Comparison of ENCODE assay signal across 1 cellular context in the genomic region with DNA sequence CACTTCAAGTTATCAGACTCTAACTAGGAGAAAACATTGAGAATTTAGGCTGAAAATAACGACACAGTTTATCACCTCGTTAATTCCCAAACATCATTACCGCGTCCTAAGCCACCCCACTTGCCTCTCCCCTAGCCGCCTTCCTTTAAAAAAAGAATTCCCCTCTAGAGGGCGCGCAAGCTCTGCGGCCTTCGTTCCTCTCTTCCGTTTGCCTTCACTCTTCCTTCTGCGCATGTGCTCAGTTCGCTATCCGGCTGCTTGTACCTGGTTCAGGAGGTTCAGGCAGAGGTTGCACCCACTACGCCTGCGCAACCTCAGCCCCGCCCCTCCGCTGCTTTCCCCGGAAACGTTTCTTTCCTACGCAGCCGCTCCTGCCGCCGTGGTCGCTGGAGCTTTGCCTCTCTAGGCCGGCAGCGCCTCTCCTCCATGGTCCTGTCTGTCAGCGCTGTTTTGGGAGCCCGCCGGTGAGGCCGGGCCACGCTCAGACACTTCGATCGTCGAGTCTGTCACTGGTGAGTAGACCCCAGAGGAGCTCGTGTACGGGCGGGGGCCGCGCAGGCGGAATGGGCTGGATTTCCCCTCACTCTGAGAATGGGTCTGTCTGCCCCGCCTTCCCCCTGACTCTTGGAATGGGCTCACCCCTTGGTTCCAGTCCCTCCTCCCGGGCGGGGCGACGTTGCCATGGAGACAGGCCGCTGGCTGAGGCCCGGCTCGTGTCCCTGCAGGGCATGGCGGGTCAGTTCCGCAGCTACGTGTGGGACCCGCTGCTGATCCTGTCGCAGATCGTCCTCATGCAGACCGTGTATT.
TF ChIP-seq lines count a peak whose summit lies in the region.

A gene (plus strand): TSS at position 353 of the 807 bp plus-strand sequence. CDS start 376 bp downstream, at position 729.

TF ChIP-seq in HepG2, 621 proteins besides CTCF, POLR2A, EP300 and RAD21 (continued from another document):
- TF ChIP-seq MAFG (CRISPR knock-in tag; IDR thresholded peaks at IDR 0.05) (no peak), ZNF607 (CRISPR knock-in tag; IDR thresholded peaks at IDR 0.05; ENCODE audit: borderline replicate concordance) (peak; percentile 98; the same call in 1 of the 2 replicates), ZNF354B (CRISPR knock-in tag; IDR thresholded peaks at IDR 0.05) (no peak), SMARCE1 (IDR thresholded peaks at IDR 0.05; ENCODE audit: borderline replicate concordance) (no peak), ZNF777 (CRISPR knock-in tag; IDR thresholded peaks at IDR 0.05) (peak; percentile 61; the same call in 1 of the 2 replicates), TBP (CRISPR knock-in tag; IDR thresholded peaks at IDR 0.05) (no peak; the same call in 1 of the 2 replicates), PCBP2 (optimal IDR thresholded peaks at IDR 0.05; ENCODE audit: low read depth, low read length, poor library complexity, severe bottlenecking) (no peak), ZNF720 (CRISPR knock-in tag; IDR thresholded peaks at IDR 0.05) (0 out of 2 replicates have a peak, but pooled peaks have one; percentile 28), ESRRA (CRISPR knock-in tag; IDR thresholded peaks at IDR 0.05; ENCODE audit: low read depth) (peak; percentile 92), ZNF510 (CRISPR knock-in tag; IDR thresholded peaks at IDR 0.05; ENCODE audit: low read depth) (peak; percentile 96), ZNF772 (CRISPR knock-in tag; IDR thresholded peaks at IDR 0.05) (peak; percentile 100), SETDB1 (CRISPR knock-in tag; IDR thresholded peaks at IDR 0.05; ENCODE audit: borderline replicate concordance) (no peak), ZNF598 (CRISPR knock-in tag; IDR thresholded peaks at IDR 0.05; ENCODE audit: borderline replicate concordance) (peak; percentile 100), RBM22 (optimal IDR thresholded peaks at IDR 0.05; ENCODE audit: low read length) (peak; percentile 98)
- TF ChIP-seq, protein P1, sequence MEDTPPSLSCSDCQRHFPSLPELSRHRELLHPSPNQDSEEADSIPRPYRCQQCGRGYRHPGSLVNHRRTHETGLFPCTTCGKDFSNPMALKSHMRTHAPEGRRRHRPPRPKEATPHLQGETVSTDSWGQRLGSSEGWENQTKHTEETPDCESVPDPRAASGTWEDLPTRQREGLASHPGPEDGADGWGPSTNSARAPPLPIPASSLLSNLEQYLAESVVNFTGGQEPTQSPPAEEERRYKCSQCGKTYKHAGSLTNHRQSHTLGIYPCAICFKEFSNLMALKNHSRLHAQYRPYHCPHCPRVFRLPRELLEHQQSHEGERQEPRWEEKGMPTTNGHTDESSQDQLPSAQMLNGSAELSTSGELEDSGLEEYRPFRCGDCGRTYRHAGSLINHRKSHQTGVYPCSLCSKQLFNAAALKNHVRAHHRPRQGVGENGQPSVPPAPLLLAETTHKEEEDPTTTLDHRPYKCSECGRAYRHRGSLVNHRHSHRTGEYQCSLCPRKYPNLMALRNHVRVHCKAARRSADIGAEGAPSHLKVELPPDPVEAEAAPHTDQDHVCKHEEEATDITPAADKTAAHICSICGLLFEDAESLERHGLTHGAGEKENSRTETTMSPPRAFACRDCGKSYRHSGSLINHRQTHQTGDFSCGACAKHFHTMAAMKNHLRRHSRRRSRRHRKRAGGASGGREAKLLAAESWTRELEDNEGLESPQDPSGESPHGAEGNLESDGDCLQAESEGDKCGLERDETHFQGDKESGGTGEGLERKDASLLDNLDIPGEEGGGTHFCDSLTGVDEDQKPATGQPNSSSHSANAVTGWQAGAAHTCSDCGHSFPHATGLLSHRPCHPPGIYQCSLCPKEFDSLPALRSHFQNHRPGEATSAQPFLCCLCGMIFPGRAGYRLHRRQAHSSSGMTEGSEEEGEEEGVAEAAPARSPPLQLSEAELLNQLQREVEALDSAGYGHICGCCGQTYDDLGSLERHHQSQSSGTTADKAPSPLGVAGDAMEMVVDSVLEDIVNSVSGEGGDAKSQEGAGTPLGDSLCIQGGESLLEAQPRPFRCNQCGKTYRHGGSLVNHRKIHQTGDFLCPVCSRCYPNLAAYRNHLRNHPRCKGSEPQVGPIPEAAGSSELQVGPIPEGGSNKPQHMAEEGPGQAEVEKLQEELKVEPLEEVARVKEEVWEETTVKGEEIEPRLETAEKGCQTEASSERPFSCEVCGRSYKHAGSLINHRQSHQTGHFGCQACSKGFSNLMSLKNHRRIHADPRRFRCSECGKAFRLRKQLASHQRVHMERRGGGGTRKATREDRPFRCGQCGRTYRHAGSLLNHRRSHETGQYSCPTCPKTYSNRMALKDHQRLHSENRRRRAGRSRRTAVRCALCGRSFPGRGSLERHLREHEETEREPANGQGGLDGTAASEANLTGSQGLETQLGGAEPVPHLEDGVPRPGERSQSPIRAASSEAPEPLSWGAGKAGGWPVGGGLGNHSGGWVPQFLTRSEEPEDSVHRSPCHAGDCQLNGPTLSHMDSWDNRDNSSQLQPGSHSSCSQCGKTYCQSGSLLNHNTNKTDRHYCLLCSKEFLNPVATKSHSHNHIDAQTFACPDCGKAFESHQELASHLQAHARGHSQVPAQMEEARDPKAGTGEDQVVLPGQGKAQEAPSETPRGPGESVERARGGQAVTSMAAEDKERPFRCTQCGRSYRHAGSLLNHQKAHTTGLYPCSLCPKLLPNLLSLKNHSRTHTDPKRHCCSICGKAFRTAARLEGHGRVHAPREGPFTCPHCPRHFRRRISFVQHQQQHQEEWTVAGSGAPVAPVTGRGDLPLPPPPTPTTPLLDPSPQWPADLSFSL (CRISPR knock-in tag; IDR thresholded peaks at IDR 0.05): no peak
- TF ChIP-seq, protein P2, sequence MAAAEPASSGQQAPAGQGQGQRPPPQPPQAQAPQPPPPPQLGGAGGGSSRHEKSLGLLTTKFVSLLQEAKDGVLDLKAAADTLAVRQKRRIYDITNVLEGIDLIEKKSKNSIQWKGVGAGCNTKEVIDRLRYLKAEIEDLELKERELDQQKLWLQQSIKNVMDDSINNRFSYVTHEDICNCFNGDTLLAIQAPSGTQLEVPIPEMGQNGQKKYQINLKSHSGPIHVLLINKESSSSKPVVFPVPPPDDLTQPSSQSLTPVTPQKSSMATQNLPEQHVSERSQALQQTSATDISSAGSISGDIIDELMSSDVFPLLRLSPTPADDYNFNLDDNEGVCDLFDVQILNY (CRISPR knock-in tag; conservative IDR thresholded peaks at IDR 0.05): peak; percentile 86
- TF ChIP-seq, protein P3, sequence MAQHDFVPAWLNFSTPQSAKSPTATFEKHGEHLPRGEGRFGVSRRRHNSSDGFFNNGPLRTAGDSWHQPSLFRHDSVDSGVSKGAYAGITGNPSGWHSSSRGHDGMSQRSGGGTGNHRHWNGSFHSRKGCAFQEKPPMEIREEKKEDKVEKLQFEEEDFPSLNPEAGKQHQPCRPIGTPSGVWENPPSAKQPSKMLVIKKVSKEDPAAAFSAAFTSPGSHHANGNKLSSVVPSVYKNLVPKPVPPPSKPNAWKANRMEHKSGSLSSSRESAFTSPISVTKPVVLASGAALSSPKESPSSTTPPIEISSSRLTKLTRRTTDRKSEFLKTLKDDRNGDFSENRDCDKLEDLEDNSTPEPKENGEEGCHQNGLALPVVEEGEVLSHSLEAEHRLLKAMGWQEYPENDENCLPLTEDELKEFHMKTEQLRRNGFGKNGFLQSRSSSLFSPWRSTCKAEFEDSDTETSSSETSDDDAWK (CRISPR knock-in tag; IDR thresholded peaks at IDR 0.05): no peak
